ENCODE assay signal across 23 cellular contexts in genomic region chr5:34409376-34409775, GRCh38.
"Had no signal": no experiment of that assay in that cellular context is flagged by ENCODE, and none has a peak within 500 bp of the region (broad histone marks: within the 10 kb centered on the region; RNA-seq: fewer than 3 reads in every experiment).

No MANE protein-coding gene starts in this region.

- H3K36me3 ChIP-seq: gastroesophageal sphincter, heart right ventricle, left ventricle myocardium inferior, neural progenitor cell, transverse colon had no signal

- H3K4me1 ChIP-seq: gastroesophageal sphincter, left ventricle myocardium inferior, transverse colon had no signal

- H3K27ac Mint-ChIP-seq: activated B cell treated with CpG ODN at 0.5 μM for 24 hours; activated CD4-positive, alpha-beta memory T cell treated with anti-CD3 and anti-CD28 coated beads for 36 hours; activated naive CD8-positive, alpha-beta T cell treated with anti-CD3 and anti-CD28 coated beads, Interleukin-2, amount 10 ng/mL, durations not matched to agents 7 days and 5 days; brain; immature natural killer cell; naive B cell; neural progenitor cell; progenitor cell of endocrine pancreas; stimulated activated naive CD8-positive, alpha-beta T cell treated with anti-CD3 and anti-CD28 coated beads, Interleukin-15, Interleukin-2, amounts not matched to agents 100 ng/mL and 50 ng/mL, for 24 hours; T-cell had no signal

- H2AFZ ChIP-seq: neural progenitor cell had no signal

- ATAC-seq: gastroesophageal sphincter, heart right ventricle, T-cell had no signal

- DNase-seq: activated B cell treated with CpG ODN at 0.5 μM for 24 hours; activated CD4-positive, alpha-beta memory T cell treated with anti-CD3 and anti-CD28 coated beads for 36 hours; activated CD4-positive, alpha-beta T cell treated with anti-CD3 and anti-CD28 coated beads for 4 hours; activated naive CD4-positive, alpha-beta T cell; activated naive CD8-positive, alpha-beta T cell treated with anti-CD3 and anti-CD28 coated beads, Interleukin-2, amount 10 ng/mL, durations not matched to agents 7 days and 5 days; anterior cingulate cortex; caudate nucleus; erythroblast; heart right ventricle; immature natural killer cell; kidney glomerular epithelial cell; left ventricle myocardium inferior; mammary epithelial cell; naive B cell; stimulated activated CD4-positive, alpha-beta T cell treated with anti-CD3 and anti-CD28 coated beads, Interleukin-15, amount 100 ng/mL, for 24 hours; stimulated activated CD4-positive, alpha-beta T cell treated with anti-CD3 and anti-CD28 coated beads, Interleukin-2, amount 100 ng/mL, for 48 hours; T-cell; transverse colon had no signal

- H3K4me3 ChIP-seq: gastroesophageal sphincter, heart right ventricle, left ventricle myocardium inferior, neural progenitor cell, transverse colon had no signal

- H3K9ac ChIP-seq: neural progenitor cell had no signal

- H3K9me3 Mint-ChIP-seq: activated B cell treated with CpG ODN at 0.5 μM for 24 hours; activated CD4-positive, alpha-beta memory T cell treated with anti-CD3 and anti-CD28 coated beads for 36 hours; activated naive CD8-positive, alpha-beta T cell treated with anti-CD3 and anti-CD28 coated beads, Interleukin-2, amount 10 ng/mL, durations not matched to agents 7 days and 5 days; brain; stimulated activated naive CD8-positive, alpha-beta T cell treated with anti-CD3 and anti-CD28 coated beads, Interleukin-15, Interleukin-2, amounts not matched to agents 100 ng/mL and 50 ng/mL, for 24 hours; T-cell had no signal

- H3K4me3 Mint-ChIP-seq: activated B cell treated with CpG ODN at 0.5 μM for 24 hours; activated CD4-positive, alpha-beta memory T cell treated with anti-CD3 and anti-CD28 coated beads for 36 hours; activated naive CD8-positive, alpha-beta T cell treated with anti-CD3 and anti-CD28 coated beads, Interleukin-2, amount 10 ng/mL, durations not matched to agents 7 days and 5 days; brain; immature natural killer cell; naive B cell; neural progenitor cell; stimulated activated naive CD8-positive, alpha-beta T cell treated with anti-CD3 and anti-CD28 coated beads, Interleukin-15, Interleukin-2, amounts not matched to agents 100 ng/mL and 50 ng/mL, for 24 hours; T-cell had no signal

- H3K27ac ChIP-seq: gastroesophageal sphincter, heart right ventricle, left ventricle myocardium inferior, neural progenitor cell, transverse colon had no signal

- H3K27me3 Mint-ChIP-seq: activated B cell treated with CpG ODN at 0.5 μM for 24 hours, progenitor cell of endocrine pancreas had no signal

- H3K9me3 ChIP-seq: gastroesophageal sphincter, heart right ventricle, left ventricle myocardium inferior, transverse colon had no signal

- H3K27me3 ChIP-seq: gastroesophageal sphincter, heart right ventricle, neural progenitor cell, transverse colon had no signal

- H3K4me2 ChIP-seq: neural progenitor cell had no signal

- H3K4me1 Mint-ChIP-seq: activated B cell treated with CpG ODN at 0.5 μM for 24 hours; activated naive CD8-positive, alpha-beta T cell treated with anti-CD3 and anti-CD28 coated beads, Interleukin-2, amount 10 ng/mL, durations not matched to agents 7 days and 5 days; immature natural killer cell; naive B cell; T-cell had no signal

- H3K36me3 Mint-ChIP-seq: activated CD4-positive, alpha-beta memory T cell treated with anti-CD3 and anti-CD28 coated beads for 36 hours; activated naive CD8-positive, alpha-beta T cell treated with anti-CD3 and anti-CD28 coated beads, Interleukin-2, amount 10 ng/mL, durations not matched to agents 7 days and 5 days; brain; immature natural killer cell; naive B cell; neural progenitor cell; T-cell had no signal
